In genomic region chr6:30321692-30322388, GRCh38 we compare ENCODE assay signal across 16 cellular contexts. TPM values are rescaled to one million over a fixed set of nuclear protein-coding genes. Genes with fewer than 3 reads are reported as not detected.
DNase-seq lines count a peak whose midpoint lies in the region; ATAC-seq and TF ChIP-seq lines count a peak whose summit lies in the region.
"Had no signal": no experiment of that assay in that cellular context is flagged by ENCODE, and none has a peak within 500 bp of the region (broad histone marks: within the 10 kb centered on the region; RNA-seq: fewer than 3 reads in every experiment).

No MANE protein-coding gene starts in this region.

- peaks cover 5% of the 10 kb centered on the region; the same call in 1 of the 2 replicates for H3K4me1 ChIP-seq in BE2C

- no peak overlapping the region for H3K27ac ChIP-seq in CD4-positive, alpha-beta T cell (ENCODE audit: low read depth, low read length)

- peak overlapping the region; percentile 64 for H3K27ac Mint-ChIP-seq in CD4-positive, alpha-beta T cell
- H3K27ac Mint-ChIP-seq in HFFc6: peak overlapping the region; percentile 85
- H3K27ac Mint-ChIP-seq in activated naive CD8-positive, alpha-beta T cell treated with anti-CD3 and anti-CD28 coated beads for 36 hours: peak overlapping the region; percentile 29
- H3K27ac Mint-ChIP-seq in immature natural killer cell: peak overlapping the region; percentile 61 to 100 (median 82)

- no peaks in the 10 kb centered on the region for H3K9me3 Mint-ChIP-seq in CD4-positive, alpha-beta T cell
- H3K9me3 Mint-ChIP-seq in HFFc6 (no peaks in the 10 kb centered on the region), immature natural killer cell (no peaks in the 10 kb centered on the region)
- peaks cover 4% of the 10 kb centered on the region for H3K9me3 Mint-ChIP-seq in activated naive CD8-positive, alpha-beta T cell treated with anti-CD3 and anti-CD28 coated beads for 36 hours
- H3K9me3 Mint-ChIP-seq: activated T-helper 2 cell treated with anti-CD3 and anti-CD28 coated beads, Interferon-gamma antibody, Interleukin-2, Interleukin-4, amounts not matched to agents 10 μg/mL and 5 μg/mL and 100 μg/mL, durations not matched to agents 14 hours and 24 hours and 36 hours had no signal

- TF ChIP-seq CTCF in CD4-positive, alpha-beta T cell (IDR thresholded peaks at IDR 0.05): no peak
- TF ChIP-seq CTCF in HFFc6 (IDR thresholded peaks at IDR 0.05) (no peak), BE2C (IDR thresholded peaks at IDR 0.05; ENCODE audit: low read depth, low read length) (no peak)

- POLR2A ChIA-PET in CD4-positive, alpha-beta T cell (lab: Charles Lee): interaction anchor here (0.7 kb wide), 1 partner anchor 236 kb away, joined by 3 read pairs; no protein-coding TSS in a partner anchor

- no peaks in the 10 kb centered on the region for H3K9me3 ChIP-seq in CD4-positive, alpha-beta T cell (ENCODE audit: control insufficient read depth, low read length)
- H3K9me3 ChIP-seq in BE2C: no peaks in the 10 kb centered on the region

- H3K4me3 Mint-ChIP-seq in CD4-positive, alpha-beta T cell: peak overlapping the region; percentile 49
- peak overlapping the region; percentile 86 for H3K4me3 Mint-ChIP-seq in HFFc6
- H3K4me3 Mint-ChIP-seq in activated naive CD8-positive, alpha-beta T cell treated with anti-CD3 and anti-CD28 coated beads for 36 hours: peak overlapping the region; percentile 64
- H3K4me3 Mint-ChIP-seq in immature natural killer cell: peak overlapping the region in 1 of 5 donors; percentile 60

- H3K27me3 Mint-ChIP-seq in CD4-positive, alpha-beta T cell: no peaks in the 10 kb centered on the region
- H3K27me3 Mint-ChIP-seq in HFFc6 (ENCODE audit: insufficient read depth): no peaks in the 10 kb centered on the region; the same call in none of the 2 replicates
- H3K27me3 Mint-ChIP-seq in activated naive CD8-positive, alpha-beta T cell treated with anti-CD3 and anti-CD28 coated beads for 36 hours: no peaks in the 10 kb centered on the region
- peaks cover 12 to 17% (median 13%) of the 10 kb centered on the region in 3 donors for H3K27me3 Mint-ChIP-seq in immature natural killer cell (ENCODE audit: low read depth in 3 of 3)

- H3K4me1 Mint-ChIP-seq in CD4-positive, alpha-beta T cell (ENCODE audit: low read depth): peaks cover 88% of the 10 kb centered on the region
- peaks cover 72% of the 10 kb centered on the region for H3K4me1 Mint-ChIP-seq in HFFc6 (ENCODE audit: low read depth)
- H3K4me1 Mint-ChIP-seq in activated naive CD8-positive, alpha-beta T cell treated with anti-CD3 and anti-CD28 coated beads for 36 hours: peaks cover 73% of the 10 kb centered on the region
- peaks cover 83 to 92% of the 10 kb centered on the region in 2 donors for H3K4me1 Mint-ChIP-seq in immature natural killer cell

- H3K4me3 ChIP-seq in BE2C (ENCODE audit: low read depth, low read length): no peak overlapping the region

- CTCF ChIA-PET in CD4-positive, alpha-beta T cell (lab: Charles Lee): no interaction called here

- intact Hi-C loops in CD4-positive, alpha-beta T cell (cut with DNase I, micrococcal nuclease): loop anchor here in 1 of 2 experiments (5.0 to 10.0 kb wide), 2 partner anchors 60 to 593 kb away; partner anchors contain the start of gene VARS2

- no peaks in the 10 kb centered on the region for H3K27me3 ChIP-seq in CD4-positive, alpha-beta T cell (ENCODE audit: control insufficient read depth, insufficient read depth, low read length)
- H3K27me3 ChIP-seq in BE2C: no peaks in the 10 kb centered on the region

- peaks cover 46% of the 10 kb centered on the region for H3K36me3 Mint-ChIP-seq in CD4-positive, alpha-beta T cell (ENCODE audit: low read depth)
- H3K36me3 Mint-ChIP-seq in HFFc6 (ENCODE audit: low read depth): peaks cover 46% of the 10 kb centered on the region
- peaks cover 60% of the 10 kb centered on the region for H3K36me3 Mint-ChIP-seq in activated naive CD8-positive, alpha-beta T cell treated with anti-CD3 and anti-CD28 coated beads for 36 hours
- no peaks in the 10 kb centered on the region for H3K36me3 Mint-ChIP-seq in immature natural killer cell

- peaks cover 19% of the 10 kb centered on the region for H3K36me3 ChIP-seq in BE2C

- ATAC-seq in CD4-positive, alpha-beta T cell (ENCODE audit: poor library complexity): no peak
- ATAC-seq: esophagus mucosa had no signal

- DNase-seq in CD4-positive, alpha-beta T cell: no peak
- no peak for DNase-seq in HFFc6
- no peak for DNase-seq in activated naive CD8-positive, alpha-beta T cell treated with anti-CD3 and anti-CD28 coated beads for 36 hours
- DNase-seq in immature natural killer cell: no peak
- DNase-seq in stimulated activated CD4-positive, alpha-beta T cell treated with anti-CD3 and anti-CD28 coated beads, Interleukin-1b, Interleukin-23, amount 100 ng/mL, for 48 hours: no peak
- no peak for DNase-seq in BE2C
- DNase-seq in NCI-H446 treated with DMSO at 0.1 percent for 48 hours (lab: John Stamatoyannopoulos, UW): no peak
- DNase-seq in effector CD4-positive, alpha-beta T cell: no peak
- DNase-seq: C1 segment of cervical spinal cord; central memory CD4-positive, alpha-beta T cell; midbrain; MV-4-11; NCI-H510A treated with DMSO at 0.1 percent for 48 hours; RPMI8226 had no signal

RNA-seq across cellular contexts. Expression of gene TRIM39, which starts 4.9 kb away (rescaled TPM):
- 10 to 100 TPM; 38.2 to 38.3 TPM for total RNA-seq in CD4-positive, alpha-beta T cell
- total RNA-seq in HFFc6 (2021; fragmentation: NEBNext Ultra II Directional; extraction: Animal tissue kit (Norgen Biotek cat#: 25700)): 10 to 100 TPM in 4 of 6 experiments, 1 to 10 TPM in 2; 8.7 to 12.2 (median 10.8) TPM
- total RNA-seq in activated naive CD8-positive, alpha-beta T cell treated with anti-CD3 and anti-CD28 coated beads for 36 hours: 10 to 100 TPM; 26.2 to 29.2 TPM
- 10 to 100 TPM in 2 of 3 donors, 1 to 10 TPM in 1; 3.3 to 16.1 (median 10.6) TPM for polyA plus RNA-seq in immature natural killer cell
- polyA plus RNA-seq in BE2C (2012; ENCODE audit: insufficient read depth, insufficient read length, low read depth): 11.5 TPM

RNA-seq across cellular contexts. Expression of gene RPP21, which starts 23.1 kb away (rescaled TPM):
- total RNA-seq in CD4-positive, alpha-beta T cell: 10 to 100 TPM; 42.8 to 51.9 TPM
- total RNA-seq in HFFc6 (2021; fragmentation: NEBNext Ultra II Directional; extraction: Animal tissue kit (Norgen Biotek cat#: 25700)): 10 to 100 TPM; 32.3 to 45.9 (median 40.0) TPM
- total RNA-seq in activated naive CD8-positive, alpha-beta T cell treated with anti-CD3 and anti-CD28 coated beads for 36 hours: 10 to 100 TPM; 42.2 to 46.5 TPM
- polyA plus RNA-seq in immature natural killer cell: 10 to 100 TPM; 55.3 to 57.0 (median 55.4) TPM
- 121 TPM for polyA plus RNA-seq in BE2C (2012; ENCODE audit: insufficient read depth, insufficient read length, low read depth)

Comparison
In these comparisons a context has a peak if more than half of its experiments do, and no peak if none do; other contexts are left out.
1. H3K27ac Mint-ChIP-seq: peak in every context shown above with its lines; median percentile 85 in HFFc6; 82 in immature natural killer cell; 64 in CD4-positive, alpha-beta T cell; 29 in activated naive CD8-positive, alpha-beta T cell treated with anti-CD3 and anti-CD28 coated beads for 36 hours.